ENCODE assay signal across 27 cellular contexts in the genomic region with DNA sequence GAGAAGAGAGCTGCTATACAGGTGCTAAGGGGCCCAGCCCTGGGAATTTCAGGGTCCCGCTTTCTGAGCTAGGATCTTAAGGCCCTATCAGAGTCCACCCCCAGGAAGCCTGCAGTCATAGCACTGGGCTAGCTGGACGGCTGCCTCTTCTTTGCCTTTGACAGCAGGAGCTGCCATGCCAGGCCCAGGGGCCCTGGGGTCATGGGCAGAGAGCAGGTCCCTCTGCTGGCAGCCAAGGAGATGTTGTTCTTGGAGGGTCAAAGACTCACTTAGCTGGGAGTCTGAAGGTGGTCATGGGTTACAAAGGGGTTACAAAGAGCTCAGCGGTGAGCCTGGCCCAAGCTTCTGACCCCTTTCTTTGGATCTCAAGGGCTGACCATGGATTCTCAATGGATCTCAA. TPM values are rescaled to one million over a fixed set of nuclear protein-coding genes. Genes with fewer than 3 reads are reported as not detected.
DNase-seq lines count a peak whose midpoint lies in the region; ATAC-seq, FAIRE-seq and TF ChIP-seq lines count a peak whose summit lies in the region.
"Had no signal": no experiment of that assay in that cellular context is flagged by ENCODE, and none has a peak within 500 bp of the region (broad histone marks: within the 10 kb centered on the region; RNA-seq: fewer than 3 reads in every experiment).

No MANE protein-coding gene starts in this region.

- H3K36me3 ChIP-seq in HepG2 (replicated peaks in 1 of 2; ENCODE audit: control insufficient read depth in 1 of 2, insufficient read depth in 2 of 2, low read length in 2 of 2) (no peaks in the 10 kb centered on the region), right lobe of liver (no peaks in the 10 kb centered on the region), GM12878 (ENCODE audit: control insufficient read depth in 2 of 2, insufficient read depth in 2 of 2, low read length in 1 of 2) (no peaks in the 10 kb centered on the region)
- H3K36me3 ChIP-seq: BLaER1 treated with 17β-estradiol and CSF1 and Interleukin-3, amounts not matched to agents 10 nM and 100 nM; esophagus squamous epithelium; SJSA1; transverse colon had no signal

- peaks cover 48% of the 10 kb centered on the region for H3K27me3 Mint-ChIP-seq in H9 (ENCODE audit: low read depth)

- H3T11ph ChIP-seq in H9 (ENCODE audit: low read length), result no peak overlapping the region

- no peak overlapping the region for H4K8ac ChIP-seq in H9 (replicated peaks; ENCODE audit: insufficient read length, low read depth, low read length)

- RAD21 ChIA-PET in GM12878 (lab: Charles Lee; ENCODE audit: unreplicated experiment), result interaction anchor here (1.0 to 3.4 kb wide), 5 partner anchors 9 to 294 kb away, joined by 3 to 14 read pairs (median 5); no protein-coding TSS in a partner anchor

- TF ChIP-seq RAD21 in HepG2 (CRISPR knock-in tag; IDR thresholded peaks at IDR 0.05) (no peak), GM12878 (IDR thresholded peaks at IDR 0.05; ENCODE audit: insufficient read depth, low read depth, low read length) (no peak)

- no peak overlapping the region for H2BK12ac ChIP-seq in H9 (ENCODE audit: insufficient read length, low read depth, low read length)

- no peak overlapping the region for H3K14ac ChIP-seq in H9 (ENCODE audit: insufficient read depth, low read length)

- POLR2A ChIA-PET in HepG2 (lab: Yijun Ruan, JAX), result interaction anchor here (0.9 kb wide), 1 partner anchor 160 kb away, joined by 3 read pairs; no protein-coding TSS in a partner anchor
- POLR2A ChIA-PET in GM12878 (lab: Charles Lee), result no interaction called here

- no peaks in the 10 kb centered on the region for H3K23me2 ChIP-seq in H9 (ENCODE audit: insufficient read length, low read depth, low read length, poor library complexity, severe bottlenecking)

- no peak overlapping the region for H2BK120ac ChIP-seq in H9 (ENCODE audit: low read depth, low read length, poor library complexity, severe bottlenecking)

- BruUV-seq in HepG2 (replicated peaks; lab: Mats Ljungman, UMichigan), result no TSS peak
- BruUV-seq in GM12878 (replicated peaks; lab: Mats Ljungman, UMichigan), result no TSS peak

- H3K4me1 ChIP-seq in HepG2 (ENCODE audit: insufficient read depth, low read length), result no peaks in the 10 kb centered on the region
- H3K4me1 ChIP-seq in right lobe of liver, result no peaks in the 10 kb centered on the region
- H3K4me1 ChIP-seq in H9 (ENCODE audit: insufficient read depth, low read length), result no peaks in the 10 kb centered on the region
- H3K4me1 ChIP-seq in GM12878 (ENCODE audit: control insufficient read depth, insufficient read depth, low read length), result no peaks in the 10 kb centered on the region
- H3K4me1 ChIP-seq: Caco-2, parathyroid adenoma, SJSA1, transverse colon had no signal

- H3K27ac ChIP-seq in HepG2 (ENCODE audit: extremely low read length, insufficient read depth, low read length) (no peak overlapping the region), right lobe of liver (no peak overlapping the region), H9 (ENCODE audit: insufficient read length, low read depth, low read length) (no peak overlapping the region), GM12878 (ENCODE audit: control insufficient read depth, insufficient read depth) (no peak overlapping the region)
- H3K27ac ChIP-seq: BLaER1 treated with 17β-estradiol and CSF1 and Interleukin-3, amounts not matched to agents 10 nM and 100 nM; esophagus squamous epithelium; parathyroid adenoma; SJSA1; transverse colon had no signal

- no peak overlapping the region for H4K5ac ChIP-seq in H9 (ENCODE audit: insufficient read length, low read depth, low read length)

- no peak overlapping the region for H2BK5ac ChIP-seq in H9 (ENCODE audit: insufficient read length, low read length)

- H3K18ac ChIP-seq in H9 (ENCODE audit: insufficient read length, low read depth, low read length), result no peak overlapping the region

- SMC1A ChIA-PET in GM12878 (lab: Charles Lee; ENCODE audit: uncharacterized antibody, unreplicated experiment), result interaction anchor here (0.7 to 2.0 kb wide), 5 partner anchors 9 to 178 kb away, joined by 3 to 10 read pairs (median 5); no protein-coding TSS in a partner anchor

- no peaks in the 10 kb centered on the region for H3K9me3 Mint-ChIP-seq in H9
- H3K9me3 Mint-ChIP-seq: immature natural killer cell had no signal

- no peak for DNase-seq in HepG2 (ENCODE audit: low spot score)
- no peak for DNase-seq in right lobe of liver
- peak; percentile 59 for DNase-seq in H9
- no peak for DNase-seq in GM12878 (ENCODE audit: low read depth, low spot score)
- no peak for DNase-seq in OCI-M2 (lab: John Stamatoyannopoulos, UW; ENCODE audit: unreplicated experiment)
- DNase-seq in NCI-H1092 treated with DMSO at 0.1 percent for 48 hours (lab: John Stamatoyannopoulos, UW), result no peak
- DNase-seq in NOMO-1 treated with DMSO at 0.1 percent for 48 hours (lab: John Stamatoyannopoulos, UW; ENCODE audit: unreplicated experiment), result no peak
- DNase-seq: activated CD4-positive, alpha-beta T cell treated with anti-CD3 and anti-CD28 coated beads for 1 hour; activated CD8-positive, alpha-beta memory T cell treated with anti-CD3 and anti-CD28 coated beads for 24 hours; activated gamma-delta T cell treated with Interleukin-2 at 50 U/mL for 16 hours; Caco-2; cortex of kidney; esophagus squamous epithelium; foreskin melanocyte; immature natural killer cell; left colon; mammary epithelial cell; NCI-H1417; NCI-H2081; NCI-H345; stimulated activated CD4-positive, alpha-beta T cell treated with anti-CD3 and anti-CD28 coated beads, Interleukin-2, amount 100 ng/mL, for 24 hours; transverse colon had no signal

- H4K20me1 ChIP-seq in HepG2 (ENCODE audit: insufficient read depth, low read length), result no peaks in the 10 kb centered on the region
- H4K20me1 ChIP-seq in H9 (ENCODE audit: control insufficient read depth, insufficient read depth, insufficient read length), result no peaks in the 10 kb centered on the region
- peaks cover 3% of the 10 kb centered on the region; the same call in 1 of the 2 replicates for H4K20me1 ChIP-seq in GM12878 (ENCODE audit: control insufficient read depth, insufficient read depth)

- no peak overlapping the region for H3K23ac ChIP-seq in H9 (ENCODE audit: insufficient read length, low read depth, low read length)

- no peak overlapping the region for H3K56ac ChIP-seq in H9 (ENCODE audit: insufficient read length, low read depth, low read length)

- no peak overlapping the region for H2AFZ ChIP-seq in HepG2 (ENCODE audit: low read length)
- H2AFZ ChIP-seq in H9 (ENCODE audit: low read length), result no peak overlapping the region
- H2AFZ ChIP-seq in GM12878 (ENCODE audit: control insufficient read depth, low read depth, low read length), result no peak overlapping the region

- H2BK20ac ChIP-seq in H9 (ENCODE audit: low read depth, low read length, poor library complexity, severe bottlenecking), result no peak overlapping the region

- H3K4me3 Mint-ChIP-seq in H9, result no peak overlapping the region
- H3K4me3 Mint-ChIP-seq: immature natural killer cell had no signal

- no peak overlapping the region for H4K91ac ChIP-seq in H9 (ENCODE audit: insufficient read length, low read depth, low read length)

- H3K27me3 ChIP-seq in HepG2 (ENCODE audit: control insufficient read depth in 1 of 2, insufficient read depth in 2 of 2, low read length in 2 of 2), result peaks cover 5 to 44% of the 10 kb centered on the region in 2 experiments
- no peaks in the 10 kb centered on the region for H3K27me3 ChIP-seq in right lobe of liver
- H3K27me3 ChIP-seq in H9 (ENCODE audit: insufficient read depth, low read length), result no peaks in the 10 kb centered on the region; the same call in 1 of the 2 replicates
- H3K27me3 ChIP-seq in GM12878 (replicated peaks in 1 of 2; ENCODE audit: control insufficient read depth in 2 of 2, insufficient read depth in 2 of 2, low read length in 1 of 2), result peaks cover 0 to 3% of the 10 kb centered on the region in 2 experiments; a peak in 3 of 4 replicates

- no peak overlapping the region for H2AK5ac ChIP-seq in H9 (ENCODE audit: insufficient read length, low read length)

- TF ChIP-seq EP300 in HepG2 (IDR thresholded peaks at IDR 0.05; ENCODE audit: low read depth in 2 of 2, low read length in 2 of 2), result no peak
- no peak for TF ChIP-seq EP300 in HepG2 (CRISPR knock-in tag; IDR thresholded peaks at IDR 0.05; ENCODE audit: borderline replicate concordance)
- TF ChIP-seq EP300 in GM12878 (IDR thresholded peaks at IDR 0.05; ENCODE audit: borderline replicate concordance in 1 of 2, control insufficient read depth in 1 of 2, low read depth in 2 of 2, low read length in 2 of 2), result no peak

- in situ Hi-C loops in HepG2 (cut with HindIII; ENCODE audit: extremely low pct_ligation_motif_present, low pct_unique_long_range_greater_than_20kb) (loop anchor here (5.0 kb wide), 2 partner anchors 35 to 160 kb away; no protein-coding TSS in a partner anchor), GM12878 (cut with MboI) (loop anchor here (5.0 kb wide), 1 partner anchor 160 kb away; no protein-coding TSS in a partner anchor)

- H3K36me3 Mint-ChIP-seq in H9 (ENCODE audit: insufficient read depth in 1 of 3, low read depth in 3 of 3), result no peaks in the 10 kb centered on the region
- H3K36me3 Mint-ChIP-seq: immature natural killer cell had no signal

- no peak for FAIRE-seq in HepG2 (lab: Jason Lieb, UNC)
- FAIRE-seq in GM12878 (lab: Jason Lieb, UNC), result no peak
- FAIRE-seq: astrocyte, RCC 7860 had no signal

- H3K79me1 ChIP-seq in H9 (ENCODE audit: insufficient read depth, low read depth, low read length, poor library complexity, severe bottlenecking), result no peaks in the 10 kb centered on the region

- H3K9ac ChIP-seq in HepG2 (ENCODE audit: insufficient read depth, low read depth, low read length) (no peak overlapping the region), H9 (ENCODE audit: extremely low read depth, insufficient read length, low read length) (no peak overlapping the region), GM12878 (ENCODE audit: control insufficient read depth, insufficient read depth, low read length) (no peak overlapping the region)
- H3K9ac ChIP-seq: BLaER1 treated with 17β-estradiol and CSF1 and Interleukin-3, amounts not matched to agents 10 nM and 100 nM; parathyroid adenoma had no signal

- TF ChIP-seq CTCF in HepG2 (CRISPR knock-in tag; IDR thresholded peaks at IDR 0.05) (peak; percentile 5; the same call in 1 of the 2 replicates), right lobe of liver (IDR thresholded peaks at IDR 0.05) (no peak), H9 (conservative IDR thresholded peaks at IDR 0.05) (peak; percentile 54), GM12878 (IDR thresholded peaks at IDR 0.05 in 2 of 3, conservative IDR thresholded peaks at IDR 0.05 in 1 of 3; ENCODE audit: control insufficient read depth in 2 of 3, extremely low read depth in 1 of 3, insufficient read depth in 1 of 3, low read depth in 3 of 3, low read length in 3 of 3) (no peak)

- peaks cover 0 to 4% of the 10 kb centered on the region in 2 experiments; a peak in 1 of 4 replicates for H3K4me1 Mint-ChIP-seq in H9

- no peak overlapping the region for H3K4me2 ChIP-seq in HepG2 (ENCODE audit: low read depth, low read length)
- H3K4me2 ChIP-seq in H9 (ENCODE audit: insufficient read depth, insufficient read length, low read length), result no peak overlapping the region
- H3K4me2 ChIP-seq in GM12878 (ENCODE audit: control insufficient read depth, insufficient read depth), result no peak overlapping the region

- no peak overlapping the region for H3K27ac Mint-ChIP-seq in H9
- H3K27ac Mint-ChIP-seq: immature natural killer cell had no signal

- no peak overlapping the region for H3K4ac ChIP-seq in H9 (ENCODE audit: low read depth, low read length)

- ATAC-seq in HepG2, result peak; percentile 62
- ATAC-seq in right lobe of liver, result no peak
- ATAC-seq in GM12878, result peak; percentile 52

- WGBS in HepG2 (ENCODE audit: low lambda C conversion rate), result 19% methylated on average over 2 of the region's 3 CpGs
- WGBS in right lobe of liver (ENCODE audit: insufficient coverage, low coverage, low lambda C conversion rate, missing lambda C conversion rate), result no CpG with 5 or more reads among the region's 3 CpGs
- WGBS in H9 (ENCODE audit: extremely low coverage, insufficient read length, low lambda C conversion rate), result no CpG with 5 or more reads among the region's 3 CpGs
- 45% methylated on average over 3 of the region's 3 CpGs for WGBS in GM12878 (ENCODE audit: insufficient coverage, insufficient replicate concordance, low lambda C conversion rate, missing lambda C conversion rate)

- no peaks in the 10 kb centered on the region for H3K79me2 ChIP-seq in HepG2 (ENCODE audit: insufficient read depth, low read length)
- H3K79me2 ChIP-seq in H9 (ENCODE audit: insufficient read depth, low read length), result no peaks in the 10 kb centered on the region
- no peaks in the 10 kb centered on the region for H3K79me2 ChIP-seq in GM12878 (ENCODE audit: control insufficient read depth, insufficient read depth, low read length)
- H3K79me2 ChIP-seq: parathyroid adenoma had no signal

- intact Hi-C loops in HepG2 (cut with micrococcal nuclease; ENCODE audit: unreplicated experiment) (loop anchor here (1.0 kb wide), 3 partner anchors 40 to 178 kb away; no protein-coding TSS in a partner anchor), right lobe of liver (cut with DNase I) (loop anchor here (5.0 to 10.0 kb wide), 2 partner anchors 173 to 180 kb away; no protein-coding TSS in a partner anchor), GM12878 (cut with micrococcal nuclease; ENCODE audit: unreplicated experiment) (loop anchor here (1.0 to 2.0 kb wide), 3 partner anchors 40 to 179 kb away; no protein-coding TSS in a partner anchor)

- no peak overlapping the region for H2BK15ac ChIP-seq in H9 (ENCODE audit: low read depth, low read length)

- H3K9me3 ChIP-seq in HepG2 (ENCODE audit: low read length) (no peaks in the 10 kb centered on the region), right lobe of liver (no peaks in the 10 kb centered on the region), H9 (ENCODE audit: control insufficient read depth, low read depth, low read length) (no peaks in the 10 kb centered on the region), GM12878 (replicated peaks; ENCODE audit: control insufficient read depth, insufficient read depth, low read length) (no peaks in the 10 kb centered on the region)
- H3K9me3 ChIP-seq: BLaER1 treated with 17β-estradiol and CSF1 and Interleukin-3, amounts not matched to agents 10 nM and 100 nM; Caco-2; esophagus squamous epithelium; SJSA1; transverse colon had no signal

- CTCF ChIA-PET in HepG2 (lab: Yijun Ruan, JAX; ENCODE audit: low intra/inter-chr PET ratio, low total read pairs), result interaction anchor here (2.2 to 3.6 kb wide), 3 partner anchors 40 to 179 kb away, joined by 15 to 29 read pairs (median 18); no protein-coding TSS in a partner anchor
- CTCF ChIA-PET in GM12878 (lab: Yijun Ruan, JAX), result interaction anchor here (0.6 to 4.3 kb wide), 16 partner anchors 16 to 192 kb away, joined by 3 to 53 read pairs (median 4); no protein-coding TSS in a partner anchor

- no peak overlapping the region for H3K4me3 ChIP-seq in HepG2 (replicated peaks in 1 of 3; ENCODE audit: insufficient read depth in 1 of 3, low read depth in 2 of 3, low read length in 3 of 3)
- no peak overlapping the region for H3K4me3 ChIP-seq in right lobe of liver
- no peak overlapping the region for H3K4me3 ChIP-seq in GM12878
- H3K4me3 ChIP-seq: BLaER1 treated with 17β-estradiol and CSF1 and Interleukin-3, amounts not matched to agents 10 nM and 100 nM; esophagus squamous epithelium; SJSA1; transverse colon had no signal

- TF ChIP-seq POLR2A in HepG2 (IDR thresholded peaks at IDR 0.05; ENCODE audit: insufficient read depth in 1 of 2, low read depth in 2 of 2, low read length in 2 of 2) (no peak), right lobe of liver (IDR thresholded peaks at IDR 0.05) (no peak), GM12878 (IDR thresholded peaks at IDR 0.05; ENCODE audit: low read depth, low read length) (no peak)

RNA-seq across cellular contexts. Expression of a gene that starts 52.7 kb away (rescaled TPM):
- 38.4 and 53.1 TPM in 2 replicates for total RNA-seq in HepG2 (2016; rRNA removed; fragmentation: Illumina TruSeq; extraction: Trizol)
- 23.8 and 29.3 TPM in 2 replicates for total RNA-seq in HepG2 (2016; cell fraction: cytosol; rRNA removed; fragmentation: Illumina TruSeq; extraction: Trizol; ENCODE audit: low read depth)
- 41.8 and 52.5 TPM in 2 replicates for total RNA-seq in HepG2 (2016; cell fraction: insoluble cytoplasmic fraction; rRNA removed; fragmentation: Illumina TruSeq; extraction: Trizol)
- 23.7 and 25.5 TPM in 2 replicates for total RNA-seq in HepG2 (2016; cell fraction: membrane; rRNA removed; fragmentation: Illumina TruSeq; extraction: Trizol)
- 26.2 and 34.9 TPM in 2 replicates for total RNA-seq in HepG2 (2016; cell fraction: nucleus; rRNA removed; fragmentation: Illumina TruSeq; extraction: Trizol)
- polyA plus RNA-seq in HepG2 (2011; rRNA removed), result 72.3 and 88.4 TPM in 2 replicates
- 68.5 and 146 TPM in 2 replicates for polyA plus RNA-seq in HepG2 (2011; cell fraction: cytosol; rRNA removed)
- 170 and 172 TPM in 2 replicates for polyA plus RNA-seq in HepG2 (2011; cell fraction: nucleus; rRNA removed)
- polyA plus RNA-seq in HepG2 (2012), result 51.6 and 70.9 TPM in 2 replicates
- 46.1 and 56.4 TPM in 2 replicates for polyA plus RNA-seq in HepG2 (2016; cell fraction: cytosol; fragmentation: Illumina TruSeq; extraction: Trizol; ENCODE audit: low read depth)
- 66.2 and 74.5 TPM in 2 replicates for polyA plus RNA-seq in HepG2 (2016; cell fraction: insoluble cytoplasmic fraction; fragmentation: Illumina TruSeq; extraction: Trizol; ENCODE audit: low read depth)
- 42.2 and 48.9 TPM in 2 replicates for polyA plus RNA-seq in HepG2 (2016; cell fraction: membrane; fragmentation: Illumina TruSeq; extraction: Trizol; ENCODE audit: low read depth)
- 94.8 and 101 TPM in 2 replicates for polyA plus RNA-seq in HepG2 (2016; cell fraction: nucleus; fragmentation: Illumina TruSeq; extraction: Trizol; ENCODE audit: insufficient read depth, low read depth)
- 18.2 and 24.8 TPM in 2 replicates for polyA minus RNA-seq in HepG2 (2011; rRNA and poly(A)+ RNA removed; ENCODE audit: low replicate concordance)
- polyA minus RNA-seq in HepG2 (2011; cell fraction: cytosol; rRNA and poly(A)+ RNA removed), result 15.3 and 17.1 TPM in 2 replicates
- 8.4 and 9.3 TPM in 2 replicates for polyA minus RNA-seq in HepG2 (2011; cell fraction: nucleus; rRNA and poly(A)+ RNA removed)
- 10 to 100 TPM; 13.8 to 49.5 (median 16.3) TPM for total RNA-seq in right lobe of liver
- 62.2 and 64.0 TPM in 2 replicates for total RNA-seq in H9 (2021)
- 6.4 and 7.6 TPM in 2 replicates for total RNA-seq in GM12878 (2013; cell fraction: nucleolus; rRNA removed)
- 59.4 and 73.8 TPM in 2 replicates for total RNA-seq in GM12878 (2014; rRNA removed)
- 21.8 and 24.7 TPM in 2 replicates for total RNA-seq in GM12878 (2014; rRNA removed; fragmentation: Illumina TruSeq; extraction: Trizol)
- total RNA-seq in GM12878 (2021), result 38.3 and 39.9 TPM in 2 replicates
- polyA plus RNA-seq in GM12878 (2011; ENCODE audit: low read depth), result 39.3 TPM
- polyA plus RNA-seq in GM12878 (2011; rRNA removed), result 18.0 and 29.3 TPM in 2 replicates
- polyA plus RNA-seq in GM12878 (2011; cell fraction: cytosol; rRNA removed), result 77.9 and 124 TPM in 2 replicates
- 74.3 and 96.8 TPM in 2 replicates for polyA plus RNA-seq in GM12878 (2011; cell fraction: nucleus; rRNA removed)
- 47.3 and 53.0 TPM in 2 replicates for polyA plus RNA-seq in GM12878 (2012)
- 2.6 and 14.3 TPM in 2 replicates for polyA plus RNA-seq in GM12878 (2014; fragmentation: Illumina TruSeq; extraction: Trizol)
- 10 to 100 TPM; 39.3 to 44.3 TPM for polyA plus RNA-seq in GM12878 (2014; fragmentation: Nextera tagmentation; extraction: Ambion mirVana)
- polyA plus RNA-seq in GM12878 (2014; rRNA removed), result 94.6 and 97.8 TPM in 2 replicates
- 10 to 100 TPM; 50.6 to 59.2 TPM for polyA plus RNA-seq in GM12878 (2016; fragmentation: Nextera tagmentation; extraction: Ambion mirVana)
- polyA minus RNA-seq in GM12878 (2011; rRNA and poly(A)+ RNA removed), result 3.2 and 15.8 TPM in 2 replicates
- polyA minus RNA-seq in GM12878 (2011; cell fraction: cytosol; rRNA and poly(A)+ RNA removed), result 3.1 and 5.5 TPM in 2 replicates
- polyA minus RNA-seq in GM12878 (2011; cell fraction: nucleus; rRNA and poly(A)+ RNA removed), result 6.2 and 10.3 TPM in 2 replicates

Comparison
In these comparisons a context has a peak if more than half of its experiments do, and no peak if none do; other contexts are left out.
1. ATAC-seq: peak in HepG2 (single experiment) and GM12878 (single experiment); none in right lobe of liver (0 of 4).
2. CTCF ChIP-seq: peak in HepG2 (single experiment) and H9 (single experiment); none in right lobe of liver (0 of 4) and GM12878 (0 of 3).